In the genomic region with DNA sequence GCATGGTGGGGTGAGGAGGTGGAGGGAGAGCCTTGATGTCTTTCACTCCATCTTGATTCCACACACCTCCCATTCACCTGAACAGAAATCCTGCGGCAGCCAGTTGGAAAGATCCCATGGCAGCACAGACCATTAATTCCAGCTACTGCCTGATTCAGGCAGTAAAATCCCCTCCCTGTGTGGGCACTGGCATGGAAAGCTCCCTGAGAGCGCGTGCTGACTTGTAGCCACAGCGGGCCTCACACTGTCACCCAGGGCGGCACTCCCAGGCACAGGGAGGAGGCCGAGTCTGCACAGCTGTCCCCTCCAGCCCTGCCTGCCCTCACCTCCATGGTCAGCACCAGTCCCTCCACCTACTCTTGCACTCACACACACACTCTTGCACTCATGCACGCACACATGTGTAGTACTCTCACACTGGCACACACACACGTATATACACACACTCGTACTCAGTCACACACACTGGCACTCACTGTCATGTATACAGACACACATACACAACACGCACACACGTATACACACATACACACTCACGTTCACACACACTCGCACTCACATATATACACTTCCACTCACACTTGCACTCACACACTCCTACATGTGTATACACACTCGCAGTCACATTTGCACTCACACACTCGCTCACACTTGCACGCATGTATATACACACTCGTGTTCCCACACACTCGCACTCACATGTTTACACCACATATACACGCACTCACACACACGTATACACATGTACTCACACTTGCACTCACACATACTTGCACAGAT, we compare ENCODE assay signal across 1 cellular context.
TF ChIP-seq lines count a peak whose summit lies in the region.

No MANE protein-coding gene starts in this region.

TF ChIP-seq in GM23338, 12 proteins besides CTCF, POLR2A, EP300 and RAD21 (continued from another document):
- TF ChIP-seq, protein P1, sequence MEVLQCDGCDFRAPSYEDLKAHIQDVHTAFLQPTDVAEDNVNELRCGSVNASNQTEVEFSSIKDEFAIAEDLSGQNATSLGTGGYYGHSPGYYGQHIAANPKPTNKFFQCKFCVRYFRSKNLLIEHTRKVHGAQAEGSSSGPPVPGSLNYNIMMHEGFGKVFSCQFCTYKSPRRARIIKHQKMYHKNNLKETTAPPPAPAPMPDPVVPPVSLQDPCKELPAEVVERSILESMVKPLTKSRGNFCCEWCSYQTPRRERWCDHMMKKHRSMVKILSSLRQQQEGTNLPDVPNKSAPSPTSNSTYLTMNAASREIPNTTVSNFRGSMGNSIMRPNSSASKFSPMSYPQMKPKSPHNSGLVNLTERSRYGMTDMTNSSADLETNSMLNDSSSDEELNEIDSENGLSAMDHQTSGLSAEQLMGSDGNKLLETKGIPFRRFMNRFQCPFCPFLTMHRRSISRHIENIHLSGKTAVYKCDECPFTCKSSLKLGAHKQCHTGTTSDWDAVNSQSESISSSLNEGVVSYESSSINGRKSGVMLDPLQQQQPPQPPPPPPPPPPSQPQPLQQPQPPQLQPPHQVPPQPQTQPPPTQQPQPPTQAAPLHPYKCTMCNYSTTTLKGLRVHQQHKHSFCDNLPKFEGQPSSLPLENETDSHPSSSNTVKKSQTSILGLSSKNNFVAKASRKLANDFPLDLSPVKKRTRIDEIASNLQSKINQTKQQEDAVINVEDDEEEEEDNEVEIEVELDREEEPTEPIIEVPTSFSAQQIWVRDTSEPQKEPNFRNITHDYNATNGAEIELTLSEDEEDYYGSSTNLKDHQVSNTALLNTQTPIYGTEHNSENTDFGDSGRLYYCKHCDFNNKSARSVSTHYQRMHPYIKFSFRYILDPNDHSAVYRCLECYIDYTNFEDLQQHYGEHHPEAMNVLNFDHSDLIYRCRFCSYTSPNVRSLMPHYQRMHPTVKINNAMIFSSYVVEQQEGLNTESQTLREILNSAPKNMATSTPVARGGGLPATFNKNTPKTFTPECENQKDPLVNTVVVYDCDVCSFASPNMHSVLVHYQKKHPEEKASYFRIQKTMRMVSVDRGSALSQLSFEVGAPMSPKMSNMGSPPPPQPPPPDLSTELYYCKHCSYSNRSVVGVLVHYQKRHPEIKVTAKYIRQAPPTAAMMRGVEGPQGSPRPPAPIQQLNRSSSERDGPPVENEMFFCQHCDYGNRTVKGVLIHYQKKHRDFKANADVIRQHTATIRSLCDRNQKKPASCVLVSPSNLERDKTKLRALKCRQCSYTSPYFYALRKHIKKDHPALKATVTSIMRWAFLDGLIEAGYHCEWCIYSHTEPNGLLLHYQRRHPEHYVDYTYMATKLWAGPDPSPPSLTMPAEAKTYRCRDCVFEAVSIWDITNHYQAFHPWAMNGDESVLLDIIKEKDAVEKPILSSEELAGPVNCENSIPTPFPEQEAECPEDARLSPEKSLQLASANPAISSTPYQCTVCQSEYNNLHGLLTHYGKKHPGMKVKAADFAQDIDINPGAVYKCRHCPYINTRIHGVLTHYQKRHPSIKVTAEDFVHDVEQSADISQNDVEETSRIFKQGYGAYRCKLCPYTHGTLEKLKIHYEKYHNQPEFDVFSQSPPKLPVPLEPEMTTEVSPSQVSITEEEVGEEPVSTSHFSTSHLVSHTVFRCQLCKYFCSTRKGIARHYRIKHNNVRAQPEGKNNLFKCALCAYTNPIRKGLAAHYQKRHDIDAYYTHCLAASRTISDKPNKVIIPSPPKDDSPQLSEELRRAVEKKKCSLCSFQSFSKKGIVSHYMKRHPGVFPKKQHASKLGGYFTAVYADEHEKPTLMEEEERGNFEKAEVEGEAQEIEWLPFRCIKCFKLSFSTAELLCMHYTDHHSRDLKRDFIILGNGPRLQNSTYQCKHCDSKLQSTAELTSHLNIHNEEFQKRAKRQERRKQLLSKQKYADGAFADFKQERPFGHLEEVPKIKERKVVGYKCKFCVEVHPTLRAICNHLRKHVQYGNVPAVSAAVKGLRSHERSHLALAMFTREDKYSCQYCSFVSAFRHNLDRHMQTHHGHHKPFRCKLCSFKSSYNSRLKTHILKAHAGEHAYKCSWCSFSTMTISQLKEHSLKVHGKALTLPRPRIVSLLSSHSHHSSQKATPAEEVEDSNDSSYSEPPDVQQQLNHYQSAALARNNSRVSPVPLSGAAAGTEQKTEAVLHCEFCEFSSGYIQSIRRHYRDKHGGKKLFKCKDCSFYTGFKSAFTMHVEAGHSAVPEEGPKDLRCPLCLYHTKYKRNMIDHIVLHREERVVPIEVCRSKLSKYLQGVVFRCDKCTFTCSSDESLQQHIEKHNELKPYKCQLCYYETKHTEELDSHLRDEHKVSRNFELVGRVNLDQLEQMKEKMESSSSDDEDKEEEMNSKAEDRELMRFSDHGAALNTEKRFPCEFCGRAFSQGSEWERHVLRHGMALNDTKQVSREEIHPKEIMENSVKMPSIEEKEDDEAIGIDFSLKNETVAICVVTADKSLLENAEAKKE (CRISPR knock-in tag; IDR thresholded peaks at IDR 0.05): no peak
- TF ChIP-seq STAT1 (IDR thresholded peaks at IDR 0.05; ENCODE audit: unreplicated experiment): no peak
- no peak for TF ChIP-seq EZH2 (IDR thresholded peaks at IDR 0.05; ENCODE audit: low read depth, unreplicated experiment)
- TF ChIP-seq REST (IDR thresholded peaks at IDR 0.05; ENCODE audit: unreplicated experiment): no peak
TF ChIP-seq in GM23338: peak in this region for 0.
